In genomic region chr14:34235635-34236300, GRCh38 we compare ENCODE assay signal across 1 cellular context.
TF ChIP-seq lines count a peak whose summit lies in the region.

No MANE protein-coding gene starts in this region.

TF ChIP-seq in IMR-90, 13 proteins besides CTCF, POLR2A, EP300 and RAD21 (continued from another document):
- TF ChIP-seq ELK1 (IDR thresholded peaks at IDR 0.05; ENCODE audit: borderline replicate concordance, low read depth, low read length): no peak
- TF ChIP-seq FOS (IDR thresholded peaks at IDR 0.05; ENCODE audit: low read depth, low read length): no peak
- no peak for TF ChIP-seq BHLHE40 (IDR thresholded peaks at IDR 0.05; ENCODE audit: low read depth, low read length)
- TF ChIP-seq MAZ (IDR thresholded peaks at IDR 0.05; ENCODE audit: borderline replicate concordance, low read depth, low read length): no peak
- TF ChIP-seq CEBPB (IDR thresholded peaks at IDR 0.05; ENCODE audit: low read depth, low read length): no peak
- no peak for TF ChIP-seq RFX5 (IDR thresholded peaks at IDR 0.05; ENCODE audit: low read depth, low read length)
- no peak for TF ChIP-seq MAFK (IDR thresholded peaks at IDR 0.05; ENCODE audit: low read depth, low read length)
- TF ChIP-seq MXI1 (IDR thresholded peaks at IDR 0.05; ENCODE audit: borderline replicate concordance, low read depth, low read length): no peak
